In genomic region chr18:53408271-53408670, GRCh38 we compare ENCODE assay signal across 20 cellular contexts.
"Had no signal": no experiment of that assay in that cellular context is flagged by ENCODE, and none has a peak within 500 bp of the region (broad histone marks: within the 10 kb centered on the region; RNA-seq: fewer than 3 reads in every experiment).

No MANE protein-coding gene starts in this region.

- DNase-seq: Karpas-422, KG1, MG63, NCI-H1048, NCI-H1105, NCI-H1417, NCI-H1436 treated with DMSO at 0.1 percent for 48 hours, NCI-H1694, NCI-H187 treated with DMSO at 0.1 percent for 48 hours, NCI-H2029 treated with DMSO at 0.1 percent for 48 hours, NCI-H2227 treated with DMSO at 0.1 percent for 48 hours, NCI-H524, NCI-H526 treated with DMSO at 0.1 percent for 48 hours, NCI-H748 treated with DMSO at 0.1 percent for 48 hours, Right ventricle myocardium superior, RPMI8226, SIG-M5, T-cell had no signal

- H3K4me3 ChIP-seq: MG63, SJSA1, SK-N-MC had no signal

- H3K36me3 ChIP-seq: MG63, SJSA1 had no signal

- H3K27ac ChIP-seq: SJSA1, SK-N-MC had no signal

- H3K9me3 ChIP-seq: MG63, SJSA1 had no signal

- ATAC-seq: T-cell had no signal

- H3K4me1 ChIP-seq: SJSA1 had no signal

- H3K27me3 ChIP-seq: MG63, SJSA1 had no signal
